ENCODE assay signal across 8 cellular contexts in genomic region chr6:22145823-22146379, GRCh38.
DNase-seq lines count a peak whose midpoint lies in the region; ATAC-seq and TF ChIP-seq lines count a peak whose summit lies in the region.

No MANE protein-coding gene starts in this region.

- no peak overlapping the region for H3K27ac Mint-ChIP-seq in type B pancreatic cell

- H3K9me3 Mint-ChIP-seq in type B pancreatic cell: peaks cover 5% of the 10 kb centered on the region

- no peak overlapping the region for H3K4me3 Mint-ChIP-seq in type B pancreatic cell

- no peaks in the 10 kb centered on the region for H3K27me3 Mint-ChIP-seq in type B pancreatic cell

- DNase-seq in DMS 273 (lab: John Stamatoyannopoulos, UW; ENCODE audit: unreplicated experiment) (peak; percentile 62), NCI-H1092 (lab: John Stamatoyannopoulos, UW) (peak; percentile 12), astrocyte of the spinal cord (ENCODE audit: low read depth, low spot score) (peak; percentile 79), iris pigment epithelial cell (ENCODE audit: low read depth) (peak; percentile 58), uterus (peak; percentile 26 to 35), omental fat pad (ENCODE audit: low spot score) (no peak), GM20000 (ENCODE audit: low spot score) (no peak), type B pancreatic cell (ENCODE audit: extremely low spot score, unreplicated experiment) (no peak)

- TF ChIP-seq POLR2A in uterus (IDR thresholded peaks at IDR 0.05): no peak

- H3K27ac ChIP-seq in uterus: peak overlapping the region in 1 of 2 donors; percentile 19

- H3K27me3 ChIP-seq in uterus: no peaks in the 10 kb centered on the region

- no peaks in the 10 kb centered on the region for H3K4me1 ChIP-seq in uterus

- TF ChIP-seq CTCF in astrocyte of the spinal cord (IDR thresholded peaks at IDR 0.05; ENCODE audit: low read depth, low read length): peak; percentile 27
- TF ChIP-seq CTCF in uterus (IDR thresholded peaks at IDR 0.05): peak; percentile 32 to 44 (median 42)
- no peak for TF ChIP-seq CTCF in omental fat pad (IDR thresholded peaks at IDR 0.05)
- no peak for TF ChIP-seq CTCF in GM20000 (IDR thresholded peaks at IDR 0.05; ENCODE audit: extremely low read depth, missing control alignments)
- TF ChIP-seq CTCF in type B pancreatic cell (conservative IDR thresholded peaks at IDR 0.05): no peak

- ATAC-seq in omental fat pad (ENCODE audit: low FRiP score): no peak

- in situ Hi-C loops in astrocyte of the spinal cord (cut with HindIII; ENCODE audit: low sequenced_read_pairs): no loop called here

- H3K4me1 Mint-ChIP-seq in type B pancreatic cell (ENCODE audit: unreplicated experiment): peaks cover 60% of the 10 kb centered on the region

- intact Hi-C loops in uterus (cut with DNase I; ENCODE audit: low total_unique reads): no loop called here

- no peaks in the 10 kb centered on the region for H3K36me3 Mint-ChIP-seq in type B pancreatic cell

- no peak overlapping the region for H3K4me3 ChIP-seq in astrocyte of the spinal cord (ENCODE audit: low read depth, low read length)
- no peak overlapping the region for H3K4me3 ChIP-seq in uterus

- no peaks in the 10 kb centered on the region for H3K9me3 ChIP-seq in uterus

- H3K36me3 ChIP-seq in uterus: no peaks in the 10 kb centered on the region

Comparison
In these comparisons a context has a peak if more than half of its experiments do, and no peak if none do; other contexts are left out.
1. DNase-seq: peak in DMS 273 (single experiment), NCI-H1092 (single experiment), astrocyte of the spinal cord (single experiment), iris pigment epithelial cell (single experiment) and uterus (2 of 2); none in omental fat pad (single experiment), GM20000 (single experiment) and type B pancreatic cell (single experiment).
2. CTCF ChIP-seq: peak in astrocyte of the spinal cord (single experiment) and uterus (4 of 4); none in omental fat pad (0 of 3), GM20000 (single experiment) and type B pancreatic cell (single experiment).